Comparison of ENCODE assay signal across 13 cellular contexts in genomic region chr15:93803406-93803805, GRCh38.
"Had no signal": no experiment of that assay in that cellular context is flagged by ENCODE, and none has a peak within 500 bp of the region (broad histone marks: within the 10 kb centered on the region; RNA-seq: fewer than 3 reads in every experiment).

No MANE protein-coding gene starts in this region.

- H3K27me3 ChIP-seq: hepatocyte, stomach had no signal

- ATAC-seq: activated T-cell treated with anti-CD3 and anti-CD28 coated beads, Interleukin-2, amount 50 U/mL, for 4 hours; left cardiac atrium; natural killer cell had no signal

- H2AFZ ChIP-seq: hepatocyte had no signal

- H3K9me3 ChIP-seq: stomach had no signal

- H3K4me2 ChIP-seq: hepatocyte had no signal

- H3K4me1 Mint-ChIP-seq: natural killer cell had no signal

- H3K4me3 ChIP-seq: hepatocyte, SK-N-MC, skin epidermis, stomach had no signal

- H3K4me3 Mint-ChIP-seq: activated naive CD8-positive, alpha-beta T cell; activated T-cell treated with anti-CD3 and anti-CD28 coated beads, Interleukin-2, amount 50 U/mL, for 4 hours; natural killer cell; T-helper 1 cell treated with Interleukin-12 subunit alpha and Interleukin-12 subunit beta and Interleukin-4 antibody, amounts not matched to agents 30 μg/mL and 1 μg/mL, for 36 hours had no signal

- H3K9me3 Mint-ChIP-seq: activated T-cell treated with anti-CD3 and anti-CD28 coated beads, Interleukin-2, amount 50 U/mL, for 4 hours; natural killer cell; T-helper 1 cell treated with Interleukin-12 subunit alpha and Interleukin-12 subunit beta and Interleukin-4 antibody, amounts not matched to agents 30 μg/mL and 1 μg/mL, for 36 hours had no signal

- H3K79me2 ChIP-seq: hepatocyte had no signal

- H3K36me3 ChIP-seq: stomach had no signal

- H3K4me1 ChIP-seq: stomach had no signal

- H3K27ac Mint-ChIP-seq: activated naive CD8-positive, alpha-beta T cell; natural killer cell; T-helper 1 cell treated with Interleukin-12 subunit alpha and Interleukin-12 subunit beta and Interleukin-4 antibody, amounts not matched to agents 30 μg/mL and 1 μg/mL, for 36 hours had no signal

- DNase-seq: activated CD4-positive, alpha-beta T cell treated with anti-CD3 and anti-CD28 coated beads, Interleukin-2, amount 50 U/mL, for 48 hours; activated CD4-positive, CD25-positive, alpha-beta regulatory T cell treated with anti-CD3 and anti-CD28 coated beads, Interleukin-2, amount 50 U/mL, for 72 hours; activated effector memory CD4-positive, alpha-beta T cell treated with anti-CD3 and anti-CD28 coated beads, Interleukin-2, amount 50 U/mL, for 16 hours; activated T-cell treated with anti-CD3 and anti-CD28 coated beads, Interleukin-2, amount 50 U/mL, for 4 hours; aorta; left cardiac atrium; natural killer cell; stomach had no signal

- H3K36me3 Mint-ChIP-seq: activated naive CD8-positive, alpha-beta T cell; natural killer cell had no signal

- H3K27me3 Mint-ChIP-seq: activated naive CD8-positive, alpha-beta T cell had no signal

- H3K27ac ChIP-seq: hepatocyte, SK-N-MC, skin epidermis, stomach had no signal
